1 cellular context compared by ENCODE assay signal in genomic region chr11:57644748-57645715, GRCh38.
TF ChIP-seq lines count a peak whose summit lies in the region.

No MANE protein-coding gene starts in this region.

TF ChIP-seq in HepG2, 621 proteins besides CTCF, POLR2A, EP300 and RAD21:
- TF ChIP-seq HMGXB4 (CRISPR knock-in tag; IDR thresholded peaks at IDR 0.05; ENCODE audit: borderline replicate concordance in 1 of 2, low read depth in 1 of 2) (peak; percentile 35 to 49; a peak in 1 of 4 replicates), SAP130 (CRISPR knock-in tag; IDR thresholded peaks at IDR 0.05; ENCODE audit: low read depth) (0 out of 2 replicates have a peak, but pooled peaks have one; percentile 37), MZF1 (CRISPR knock-in tag; IDR thresholded peaks at IDR 0.05; ENCODE audit: borderline replicate concordance) (no peak), ZNF574 (CRISPR knock-in tag; IDR thresholded peaks at IDR 0.05) (peak; percentile 22; the same call in 1 of the 2 replicates), ELF1 (CRISPR knock-in tag; IDR thresholded peaks at IDR 0.05) (peak; percentile 20; the same call in 1 of the 2 replicates), ZNF274 (CRISPR knock-in tag; IDR thresholded peaks at IDR 0.05) (no peak), MAZ (IDR thresholded peaks at IDR 0.05; ENCODE audit: borderline replicate concordance, low read depth, low read length) (peak; percentile 59; the same call in 1 of the 2 replicates), MAZ (CRISPR knock-in tag; IDR thresholded peaks at IDR 0.05; ENCODE audit: low read depth) (no peak), SMC3 (IDR thresholded peaks at IDR 0.05; ENCODE audit: low read length) (peak; percentile 66; the same call in 1 of the 2 replicates), THAP11 (CRISPR knock-in tag; IDR thresholded peaks at IDR 0.05) (0 out of 2 replicates have a peak, but pooled peaks have one; percentile 45), ZNF350 (CRISPR knock-in tag; IDR thresholded peaks at IDR 0.05; ENCODE audit: borderline replicate concordance, low read depth) (0 out of 2 replicates have a peak, but pooled peaks have one; percentile 12), KDM3A (CRISPR knock-in tag; IDR thresholded peaks at IDR 0.05; ENCODE audit: low read depth) (peak; percentile 26; the same call in 1 of the 2 replicates), ZFP1 (CRISPR knock-in tag; IDR thresholded peaks at IDR 0.05) (no peak), ZNF629 (CRISPR knock-in tag; conservative IDR thresholded peaks at IDR 0.05) (peak; percentile 52), XRCC5 (optimal IDR thresholded peaks at IDR 0.05; ENCODE audit: low read length) (peak; percentile 55), ZNF740 (CRISPR knock-in tag; IDR thresholded peaks at IDR 0.05) (peak; percentile 87; the same call in 1 of the 2 replicates), KLF16 (CRISPR knock-in tag; IDR thresholded peaks at IDR 0.05) (peak in 1 of 2 experiments; percentile 22; a peak in 1 of 4 replicates), STAT5B (CRISPR knock-in tag; IDR thresholded peaks at IDR 0.05) (no peak), ZNF607 (CRISPR knock-in tag; IDR thresholded peaks at IDR 0.05; ENCODE audit: borderline replicate concordance) (no peak), SMYD3 (CRISPR knock-in tag; IDR thresholded peaks at IDR 0.05) (no peak), ZNF121 (CRISPR knock-in tag; IDR thresholded peaks at IDR 0.05) (no peak), IKZF4 (CRISPR knock-in tag; IDR thresholded peaks at IDR 0.05; ENCODE audit: borderline replicate concordance, low read depth, not compliant biosample characterization) (no peak), GATAD2A (CRISPR knock-in tag; IDR thresholded peaks at IDR 0.05) (0 out of 2 replicates have a peak, but pooled peaks have one; percentile 23), ZFX (CRISPR knock-in tag; IDR thresholded peaks at IDR 0.05; ENCODE audit: low read depth) (0 out of 2 replicates have a peak, but pooled peaks have one; percentile 15), PATZ1 (CRISPR knock-in tag; IDR thresholded peaks at IDR 0.05) (peak; percentile 32; the same call in 1 of the 2 replicates), ZFP91 (CRISPR knock-in tag; IDR thresholded peaks at IDR 0.05; ENCODE audit: borderline replicate concordance) (no peak), ETV6 (CRISPR knock-in tag; conservative IDR thresholded peaks at IDR 0.05) (no peak), STAG1 (CRISPR knock-in tag; IDR thresholded peaks at IDR 0.05) (peak; percentile 73), ZNF326 (CRISPR knock-in tag; IDR thresholded peaks at IDR 0.05; ENCODE audit: borderline replicate concordance) (peak; percentile 58; the same call in 1 of the 2 replicates)
